ENCODE assay signal across 2 cellular contexts in genomic region chr9:133833388-133834025, GRCh38.
TF ChIP-seq lines count a peak whose summit lies in the region.

No MANE protein-coding gene starts in this region.

TF ChIP-seq in K562, 482 proteins besides CTCF, POLR2A, EP300 and RAD21:
- TF ChIP-seq RBM15 (IDR thresholded peaks at IDR 0.05; ENCODE audit: insufficient read depth, low read length) (no peak), USF1 (CRISPR knock-in tag; IDR thresholded peaks at IDR 0.05) (peak; percentile 54)
- TF ChIP-seq, protein P1, sequence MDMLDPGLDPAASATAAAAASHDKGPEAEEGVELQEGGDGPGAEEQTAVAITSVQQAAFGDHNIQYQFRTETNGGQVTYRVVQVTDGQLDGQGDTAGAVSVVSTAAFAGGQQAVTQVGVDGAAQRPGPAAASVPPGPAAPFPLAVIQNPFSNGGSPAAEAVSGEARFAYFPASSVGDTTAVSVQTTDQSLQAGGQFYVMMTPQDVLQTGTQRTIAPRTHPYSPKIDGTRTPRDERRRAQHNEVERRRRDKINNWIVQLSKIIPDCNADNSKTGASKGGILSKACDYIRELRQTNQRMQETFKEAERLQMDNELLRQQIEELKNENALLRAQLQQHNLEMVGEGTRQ (CRISPR knock-in tag; IDR thresholded peaks at IDR 0.05), result peak; percentile 35; the same call in 1 of the 2 replicates

TF ChIP-seq in HepG2, 621 proteins besides CTCF, POLR2A, EP300 and RAD21:
- TF ChIP-seq TFAP4 (IDR thresholded peaks at IDR 0.05; ENCODE audit: borderline replicate concordance, low read depth) (no peak), AGO2 (optimal IDR thresholded peaks at IDR 0.05; ENCODE audit: low read depth, low read length) (peak; percentile 49), RBM22 (optimal IDR thresholded peaks at IDR 0.05; ENCODE audit: low read length) (peak; percentile 20)
